ENCODE assay signal across 26 cellular contexts in genomic region chr2:107988108-107988507, GRCh38. TPM values are rescaled to one million over a fixed set of nuclear protein-coding genes. Genes with fewer than 3 reads are reported as not detected.
DNase-seq lines count a peak whose midpoint lies in the region; ATAC-seq, FAIRE-seq and TF ChIP-seq lines count a peak whose summit lies in the region.
"Had no signal": no experiment of that assay in that cellular context is flagged by ENCODE, and none has a peak within 500 bp of the region (broad histone marks: within the 10 kb centered on the region; RNA-seq: fewer than 3 reads in every experiment).

No MANE protein-coding gene starts in this region.

- H3K4me3 ChIP-seq in bronchial epithelial cell (ENCODE audit: low read depth, low read length): no peak overlapping the region
- H3K4me3 ChIP-seq: GM23248 had no signal

- H3K4me1 Mint-ChIP-seq in nephron progenitor cell (peaks cover 10% of the 10 kb centered on the region), type B pancreatic cell (ENCODE audit: unreplicated experiment) (no peaks in the 10 kb centered on the region)
- H3K4me1 Mint-ChIP-seq: CD4-positive, alpha-beta memory T cell had no signal

- H3K27me3 Mint-ChIP-seq in nephron progenitor cell (ENCODE audit: low read depth, poor library complexity): peaks cover 65% of the 10 kb centered on the region
- peaks cover 77% of the 10 kb centered on the region for H3K27me3 Mint-ChIP-seq in type B pancreatic cell

- H3K27ac Mint-ChIP-seq in nephron progenitor cell (no peak overlapping the region), type B pancreatic cell (no peak overlapping the region)
- H3K27ac Mint-ChIP-seq: CD4-positive, alpha-beta memory T cell had no signal

- no peak for ATAC-seq in HG02870 (IDR thresholded peaks at IDR 0.05; ENCODE audit: unreplicated experiment)
- no peak for ATAC-seq in GM18502 (IDR thresholded peaks at IDR 0.05; ENCODE audit: poor library complexity, unreplicated experiment)

- H3K36me3 Mint-ChIP-seq in nephron progenitor cell (ENCODE audit: low read depth): no peaks in the 10 kb centered on the region
- no peaks in the 10 kb centered on the region for H3K36me3 Mint-ChIP-seq in type B pancreatic cell
- H3K36me3 Mint-ChIP-seq: CD4-positive, alpha-beta memory T cell had no signal

- H3K4me3 Mint-ChIP-seq in nephron progenitor cell (peak overlapping the region; percentile 69), type B pancreatic cell (peak overlapping the region; percentile 47)
- H3K4me3 Mint-ChIP-seq: CD4-positive, alpha-beta memory T cell had no signal

- H3K36me3 ChIP-seq in bronchial epithelial cell (ENCODE audit: control insufficient read depth, insufficient read depth, low read length): no peaks in the 10 kb centered on the region

- H3K9me3 Mint-ChIP-seq in nephron progenitor cell: no peaks in the 10 kb centered on the region
- no peaks in the 10 kb centered on the region for H3K9me3 Mint-ChIP-seq in type B pancreatic cell

- TF ChIP-seq CTCF in bronchial epithelial cell (IDR thresholded peaks at IDR 0.05; ENCODE audit: insufficient read depth, low read length, severe bottlenecking) (no peak), nephron progenitor cell (IDR thresholded peaks at IDR 0.05) (no peak), type B pancreatic cell (conservative IDR thresholded peaks at IDR 0.05) (no peak)

- peak; percentile 81 for FAIRE-seq in bronchial epithelial cell (lab: Jason Lieb, UNC)
- FAIRE-seq: GM12891, GM19239, H1 had no signal

- DNase-seq in SK-N-DZ (ENCODE audit: low spot score): peak; percentile 12
- DNase-seq in bronchial epithelial cell (ENCODE audit: low read depth): no peak
- DNase-seq in nephron progenitor cell: no peak
- DNase-seq in type B pancreatic cell (ENCODE audit: extremely low spot score, unreplicated experiment): no peak
- DNase-seq in NCI-H2029 treated with DMSO at 0.1 percent for 48 hours (lab: John Stamatoyannopoulos, UW): no peak
- no peak for DNase-seq in RPMI8226
- DNase-seq: C1 segment of cervical spinal cord; Calu3; CD4-positive, alpha-beta memory T cell; COR-L47; DMS53; DMS79 treated with DMSO at 0.1 percent for 48 hours; GF-D8; GM23248; H7; HCEC 1CT had no signal

- peaks cover 1% of the 10 kb centered on the region for H3K27me3 ChIP-seq in bronchial epithelial cell (ENCODE audit: control insufficient read depth, insufficient read depth, low read length)

RNA-seq across cellular contexts. Expression of gene SLC5A7, which starts 1.8 kb away (rescaled TPM):
- polyA plus RNA-seq in SK-N-DZ (2014; cell fraction: cytosol; rRNA removed): 0.32 and 0.76 TPM in 2 replicates
- polyA plus RNA-seq in SK-N-DZ (2014; cell fraction: nucleus; rRNA removed): 0.95 and 2.0 TPM in 2 replicates
- total RNA-seq in bronchial epithelial cell: not detected in 2 replicates
- 0.36 and 2.2 TPM in 2 replicates for total RNA-seq in type B pancreatic cell (ENCODE audit: low replicate concordance)
- total RNA-seq: A172; A673; Calu3; CD4-positive, alpha-beta memory T cell; Daoy; G401; GM23248 had no signal
- polyA plus RNA-seq: BJ; CD4-positive, alpha-beta memory T cell; GM23248 had no signal
